Comparison of ENCODE assay signal across 11 cellular contexts in the genomic region with DNA sequence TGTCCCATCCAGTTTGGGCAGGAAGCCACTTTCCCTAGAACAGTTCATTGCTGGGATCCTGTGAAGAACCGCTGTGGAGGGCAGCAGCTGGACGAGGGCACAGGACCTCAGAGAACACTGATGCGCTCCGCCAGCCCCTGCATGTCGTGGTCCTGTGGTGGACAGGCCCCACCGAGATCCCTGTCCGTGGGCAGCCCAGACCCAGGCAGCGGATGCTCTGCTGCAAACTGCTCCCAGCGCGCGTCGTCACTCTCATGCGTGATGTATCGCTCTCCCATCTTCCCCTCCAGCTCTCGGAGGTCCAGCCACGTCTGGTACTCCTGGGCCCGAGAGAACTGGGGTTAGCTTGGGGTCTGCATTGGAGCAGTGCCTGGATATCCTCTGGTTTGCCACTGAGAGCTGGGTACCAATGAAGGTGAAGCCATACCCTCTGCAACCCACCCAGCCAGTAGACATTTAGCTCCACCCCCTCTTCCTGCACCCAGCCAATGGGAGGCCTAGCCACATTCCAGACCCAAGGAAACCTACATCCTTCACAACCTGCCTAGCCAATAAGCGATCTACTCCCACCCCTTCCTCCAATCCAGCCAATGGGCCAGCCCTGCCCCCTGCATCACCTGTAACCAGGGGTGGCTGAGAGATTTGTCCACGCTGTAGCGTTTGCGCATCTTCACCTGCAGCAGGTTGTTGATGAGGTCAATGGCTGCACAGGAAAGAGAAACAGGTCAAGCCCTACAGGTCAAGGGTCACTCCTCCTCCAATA. TPM values are rescaled to one million over a fixed set of nuclear protein-coding genes. Genes with fewer than 3 reads are reported as not detected.
A peak's percentile ranks its signal among the peaks of the same experiment; 100 is the strongest.
DNase-seq lines count a peak whose midpoint lies in the region; ATAC-seq lines count a peak whose summit lies in the region.
"Had no signal": no experiment of that assay in that cellular context is flagged by ENCODE, and none has a peak within 500 bp of the region (broad histone marks: within the 10 kb centered on the region; RNA-seq: fewer than 3 reads in every experiment).

No MANE protein-coding gene starts in this region.

- H3K36me3 Mint-ChIP-seq in activated T-helper 17 cell treated with anti-CD3 and anti-CD28 coated beads, Interleukin-2, amount 50 U/mL, for 72 hours (ENCODE audit: low read depth), result peaks cover 68% of the 10 kb centered on the region

- peak overlapping the region; percentile 7 for H3K27ac Mint-ChIP-seq in activated T-helper 17 cell treated with anti-CD3 and anti-CD28 coated beads, Interleukin-2, amount 50 U/mL, for 72 hours
- H3K27ac Mint-ChIP-seq: activated naive CD4-positive, alpha-beta T cell treated with anti-CD3 and anti-CD28 coated beads for 36 hours had no signal

- no peaks in the 10 kb centered on the region for H3K27me3 Mint-ChIP-seq in activated T-helper 17 cell treated with anti-CD3 and anti-CD28 coated beads, Interleukin-2, amount 50 U/mL, for 72 hours

- ATAC-seq in activated T-helper 17 cell treated with anti-CD3 and anti-CD28 coated beads, Interleukin-2, amount 50 U/mL, for 72 hours (replicated peaks), result no peak

- H3K4me3 Mint-ChIP-seq in activated T-helper 17 cell treated with anti-CD3 and anti-CD28 coated beads, Interleukin-2, amount 50 U/mL, for 72 hours, result no peak overlapping the region
- H3K4me3 Mint-ChIP-seq: activated naive CD4-positive, alpha-beta T cell treated with anti-CD3 and anti-CD28 coated beads for 36 hours had no signal

- no peaks in the 10 kb centered on the region for H3K9me3 Mint-ChIP-seq in activated T-helper 17 cell treated with anti-CD3 and anti-CD28 coated beads, Interleukin-2, amount 50 U/mL, for 72 hours

- DNase-seq in DMS 273 (lab: John Stamatoyannopoulos, UW; ENCODE audit: unreplicated experiment) (peak; percentile 70), HT-29 (ENCODE audit: low spot score) (peak; percentile 58), left kidney (ENCODE audit: low read depth, low spot score) (peak; percentile 73), HK-2 (ENCODE audit: unreplicated experiment) (no peak), midbrain (lab: John Stamatoyannopoulos, UW) (no peak)
- no peak for DNase-seq in stimulated activated CD4-positive, alpha-beta T cell treated with anti-CD3 and anti-CD28 coated beads, Interleukin-4, amount 100 ng/mL, for 4 hours
- DNase-seq: activated naive CD4-positive, alpha-beta T cell treated with anti-CD3 and anti-CD28 coated beads for 36 hours; effector CD8-positive, alpha-beta T cell; KG1 had no signal

- H3K4me1 Mint-ChIP-seq in activated T-helper 17 cell treated with anti-CD3 and anti-CD28 coated beads, Interleukin-2, amount 50 U/mL, for 72 hours, result peaks cover 10% of the 10 kb centered on the region

RNA-seq across cellular contexts. Expression of a gene that starts 13.6 kb away (rescaled TPM):
- total RNA-seq in HT-29 (2014; rRNA removed; shearing (Covaris generic)), result 0.29 and 0.38 TPM in 2 replicates
- total RNA-seq in activated T-helper 17 cell treated with anti-CD3 and anti-CD28 coated beads, Interleukin-2, amount 50 U/mL, for 72 hours, result 1 to 10 TPM in 1 of 2 donors, under 1 TPM in 1; 0.09 to 5.4 TPM

RNA-seq across cellular contexts. Expression of a gene that starts 38.6 kb away (rescaled TPM):
- total RNA-seq in HT-29 (2014; rRNA removed; shearing (Covaris generic)), result not detected in 2 replicates
- total RNA-seq in activated T-helper 17 cell treated with anti-CD3 and anti-CD28 coated beads, Interleukin-2, amount 50 U/mL, for 72 hours, result 1 to 10 TPM in 1 of 2 donors, not detected in 1; 9.6 TPM
- total RNA-seq: pulmonary artery endothelial cell had no signal

RNA-seq across cellular contexts. Expression of a gene that starts 42.3 kb away (rescaled TPM):
- total RNA-seq in HT-29 (2014; rRNA removed; shearing (Covaris generic)), result 76.0 and 83.3 TPM in 2 replicates
- 100 to 1,000 TPM in 1 of 2 donors, 10 to 100 TPM in 1; 75.0 to 103 TPM for total RNA-seq in activated T-helper 17 cell treated with anti-CD3 and anti-CD28 coated beads, Interleukin-2, amount 50 U/mL, for 72 hours

RNA-seq across cellular contexts. Expression of a gene that starts 49.7 kb away (rescaled TPM):
- 0.26 TPM in 1 of 2 replicates, not detected in the other for total RNA-seq in HT-29 (2014; rRNA removed; shearing (Covaris generic))
- total RNA-seq in activated T-helper 17 cell treated with anti-CD3 and anti-CD28 coated beads, Interleukin-2, amount 50 U/mL, for 72 hours, result 10 to 100 TPM in 1 of 2 donors, 1 to 10 TPM in 1; 1.3 to 12.9 TPM

Comparison
In these comparisons a context has a peak if more than half of its experiments do, and no peak if none do; other contexts are left out.
1. DNase-seq: peak in DMS 273 (single experiment), HT-29 (single experiment) and left kidney (single experiment); none in HK-2 (single experiment), midbrain (single experiment) and stimulated activated CD4-positive, alpha-beta T cell treated with anti-CD3 and anti-CD28 coated beads, Interleukin-4, amount 100 ng/mL, for 4 hours (0 of 2).